10 cellular contexts compared by ENCODE assay signal in genomic region chr10:19499291-19499765, GRCh38.
A peak's percentile ranks its signal among the peaks of the same experiment; 100 is the strongest.
DNase-seq lines count a peak whose midpoint lies in the region; TF ChIP-seq lines count a peak whose summit lies in the region.
"Had no signal": no experiment of that assay in that cellular context is flagged by ENCODE, and none has a peak within 500 bp of the region (broad histone marks: within the 10 kb centered on the region; RNA-seq: fewer than 3 reads in every experiment).

No MANE protein-coding gene starts in this region.

- TF ChIP-seq CTCF in 22Rv1 (IDR thresholded peaks at IDR 0.05) (no peak), prostate gland (IDR thresholded peaks at IDR 0.05) (no peak)

- H3K4me1 ChIP-seq in GM23248 (ENCODE audit: insufficient read depth) (peaks cover 17% of the 10 kb centered on the region), prostate gland (replicated peaks) (peaks cover 7% of the 10 kb centered on the region)
- H3K4me1 ChIP-seq: Caco-2, HAP-1 had no signal

- H3K4me2 ChIP-seq in GM23248 (ENCODE audit: unreplicated experiment) = peak overlapping the region; percentile 5

- H3K27me3 ChIP-seq in GM23248 (replicated peaks; ENCODE audit: insufficient read depth) (no peaks in the 10 kb centered on the region), prostate gland (replicated peaks; ENCODE audit: insufficient read depth) (no peaks in the 10 kb centered on the region)

- peaks cover 23% of the 10 kb centered on the region for H3F3A ChIP-seq in GM23248 (ENCODE audit: insufficient read depth)

- peaks cover 8% of the 10 kb centered on the region; the same call in 1 of the 2 replicates for H3K9me2 ChIP-seq in GM23248 (ENCODE audit: insufficient read depth)

- H3K9ac ChIP-seq in GM23248 = no peak overlapping the region

- no peak overlapping the region for H3K4me3 ChIP-seq in GM23248
- H3K4me3 ChIP-seq in prostate gland = no peak overlapping the region
- H3K4me3 ChIP-seq: HAP-1 had no signal

- H3K27ac ChIP-seq in 22Rv1 (peak overlapping the region; percentile 71), GM23248 (no peak overlapping the region), prostate gland (no peak overlapping the region)

- DNase-seq in GM23248 (no peak), NCI-H446 treated with DMSO at 0.1 percent for 48 hours (lab: John Stamatoyannopoulos, UW) (peak; percentile 86), prostate gland (ENCODE audit: low spot score) (peak; percentile 69), medulla oblongata (ENCODE audit: extremely low spot score) (no peak), cerebellar nuclear complex (lab: John Stamatoyannopoulos, UW) (no peak)
- DNase-seq: AML-193; Caco-2; CD4-positive, alpha-beta T cell had no signal

- H2AFZ ChIP-seq in GM23248 = no peak overlapping the region

- intact Hi-C loops in prostate gland (cut with DNase I) = no loop called here

- 91 to 92% methylated on average over 1 of the region's 1 CpG for WGBS in GM23248 (ENCODE audit: low coverage in 1 of 2, low lambda C conversion rate in 2 of 2, missing lambda C conversion rate in 2 of 2), 2 experiments
- 18% methylated on average over 1 of the region's 1 CpG for WGBS in prostate gland

- H3K36me3 ChIP-seq in GM23248 (ENCODE audit: low read depth) = no peaks in the 10 kb centered on the region
- H3K36me3 ChIP-seq in prostate gland = no peaks in the 10 kb centered on the region
- H3K36me3 ChIP-seq: HAP-1 had no signal

- no peak for TF ChIP-seq POLR2A in prostate gland (IDR thresholded peaks at IDR 0.05)

- no peaks in the 10 kb centered on the region for H3K9me3 ChIP-seq in GM23248 (ENCODE audit: low read depth)
- no peaks in the 10 kb centered on the region for H3K9me3 ChIP-seq in prostate gland
- H3K9me3 ChIP-seq: Caco-2, HAP-1 had no signal

- in situ Hi-C loops in GM23248 (cut with MboI) = no loop called here

- no peaks in the 10 kb centered on the region for H3K79me2 ChIP-seq in GM23248 (ENCODE audit: insufficient read depth)

- 0 out of 2 replicates have a peak, but pooled peaks cover 3% of the 10 kb centered on the region for H4K20me1 ChIP-seq in GM23248 (ENCODE audit: insufficient read depth)

Comparison
In these comparisons a context has a peak if more than half of its experiments do, and no peak if none do; other contexts are left out.
1. DNase-seq: peak in NCI-H446 treated with DMSO at 0.1 percent for 48 hours (single experiment) and prostate gland (single experiment); none in GM23248 (single experiment), medulla oblongata (single experiment) and cerebellar nuclear complex (0 of 2).